In the genomic region with DNA sequence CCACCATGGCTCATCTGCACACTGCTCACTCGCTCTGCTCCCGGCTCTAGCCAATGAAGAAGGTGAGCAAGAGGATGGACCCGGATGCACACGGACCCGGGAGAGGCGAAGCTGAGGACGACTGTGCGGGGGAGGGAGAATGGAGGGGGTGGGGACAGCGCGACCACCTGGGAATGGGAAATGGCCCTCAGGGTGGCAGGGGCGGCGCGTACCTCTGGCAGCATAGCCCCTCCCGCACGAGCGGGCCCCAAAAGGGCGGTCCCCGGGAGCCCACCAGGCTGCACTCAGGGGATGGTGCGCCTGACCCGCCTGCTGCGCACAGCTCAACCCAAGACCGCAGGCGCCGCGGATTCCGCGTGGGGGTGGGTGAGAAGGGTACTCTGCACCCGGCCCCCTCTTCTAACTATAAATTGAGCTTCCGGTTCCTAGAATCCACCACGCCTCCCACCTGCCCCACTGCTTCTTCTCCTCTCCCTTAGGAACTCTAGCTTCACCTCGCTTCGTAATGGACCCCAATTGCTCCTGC, we compare ENCODE assay signal across 11 cellular contexts. TPM values are rescaled to one million over a fixed set of nuclear protein-coding genes. Genes with fewer than 3 reads are reported as not detected.
A peak's percentile ranks its signal among the peaks of the same experiment; 100 is the strongest.
DNase-seq lines count a peak whose midpoint lies in the region; ATAC-seq and TF ChIP-seq lines count a peak whose summit lies in the region.
"Had no signal": no experiment of that assay in that cellular context is flagged by ENCODE, and none has a peak within 500 bp of the region (broad histone marks: within the 10 kb centered on the region; RNA-seq: fewer than 3 reads in every experiment).

No MANE protein-coding gene starts in this region.

- H3K9me3 ChIP-seq in gastrocnemius medialis, result no peaks in the 10 kb centered on the region

- peaks cover 77% of the 10 kb centered on the region for H3K27me3 Mint-ChIP-seq in brain
- peaks cover 43 to 45% of the 10 kb centered on the region in 2 donors for H3K27me3 Mint-ChIP-seq in natural killer cell (ENCODE audit: low read depth in 2 of 2)
- peaks cover 90% of the 10 kb centered on the region for H3K27me3 Mint-ChIP-seq in type B pancreatic cell

- peaks cover 0 to 4% (median 2%) of the 10 kb centered on the region in 5 experiments for H3K9me3 Mint-ChIP-seq in brain
- H3K9me3 Mint-ChIP-seq in natural killer cell, result no peaks in the 10 kb centered on the region
- H3K9me3 Mint-ChIP-seq in type B pancreatic cell, result no peaks in the 10 kb centered on the region

- TF ChIP-seq CTCF in brain (conservative IDR thresholded peaks at IDR 0.05) (no peak), natural killer cell (IDR thresholded peaks at IDR 0.05) (no peak), type B pancreatic cell (conservative IDR thresholded peaks at IDR 0.05) (no peak), gastrocnemius medialis (IDR thresholded peaks at IDR 0.05 in 4 of 5, conservative IDR thresholded peaks at IDR 0.05 in 1 of 5) (no peak)

- no peak overlapping the region for H3K4me3 ChIP-seq in gastrocnemius medialis

- peak; percentile 77 for DNase-seq in activated effector memory CD4-positive, alpha-beta T cell treated with anti-CD3 and anti-CD28 coated beads, Interleukin-2, amount 50 U/mL, for 16 hours
- DNase-seq in activated effector memory CD4-positive, alpha-beta T cell treated with Interleukin-2 at 50 U/mL for 16 hours, result no peak
- DNase-seq in natural killer cell, result peak; percentile 36
- DNase-seq in type B pancreatic cell (ENCODE audit: extremely low spot score, unreplicated experiment), result no peak
- no peak for DNase-seq in gastrocnemius medialis

- in situ Hi-C loops in gastrocnemius medialis (cut with MboI; ENCODE audit: low sequenced_read_pairs in 4 of 4), result loop anchor here in 1 of 4 donors (25.0 kb wide), 1 partner anchor 263 kb away; no protein-coding TSS in a partner anchor

- ATAC-seq in natural killer cell (peak; percentile 60 to 84 (median 82)), GM19395 (IDR thresholded peaks at IDR 0.05; ENCODE audit: unreplicated experiment) (no peak), gastrocnemius medialis (no peak), GM21529 (IDR thresholded peaks at IDR 0.05; ENCODE audit: unreplicated experiment) (no peak)

- H3K4me3 Mint-ChIP-seq in brain, result peak overlapping the region; percentile 65 to 82 (median 74)
- peak overlapping the region; percentile 66 for H3K4me3 Mint-ChIP-seq in natural killer cell
- peak overlapping the region; percentile 76 for H3K4me3 Mint-ChIP-seq in type B pancreatic cell

- no peak overlapping the region for H3K27ac Mint-ChIP-seq in brain
- H3K27ac Mint-ChIP-seq in natural killer cell, result no peak overlapping the region
- no peak overlapping the region for H3K27ac Mint-ChIP-seq in type B pancreatic cell

- no peaks in the 10 kb centered on the region for H3K36me3 ChIP-seq in gastrocnemius medialis

- H3K36me3 Mint-ChIP-seq in brain, result no peaks in the 10 kb centered on the region
- H3K36me3 Mint-ChIP-seq in natural killer cell, result no peaks in the 10 kb centered on the region
- no peaks in the 10 kb centered on the region for H3K36me3 Mint-ChIP-seq in type B pancreatic cell

- peaks cover 17% of the 10 kb centered on the region for H3K4me1 Mint-ChIP-seq in brain
- H3K4me1 Mint-ChIP-seq in natural killer cell, result peaks cover 4 to 12% of the 10 kb centered on the region in 2 donors
- peaks cover 3% of the 10 kb centered on the region for H3K4me1 Mint-ChIP-seq in type B pancreatic cell (ENCODE audit: unreplicated experiment)

- peaks cover 3 to 16% (median 7%) of the 10 kb centered on the region in 3 donors for H3K27me3 ChIP-seq in gastrocnemius medialis

- H3K4me1 ChIP-seq in gastrocnemius medialis, result peaks cover 16 to 23% of the 10 kb centered on the region in 2 donors

- no peak for TF ChIP-seq POLR2A in gastrocnemius medialis (IDR thresholded peaks at IDR 0.05)

- H3K27ac ChIP-seq in gastrocnemius medialis, result no peak overlapping the region

- intact Hi-C loops in natural killer cell (cut with micrococcal nuclease) (no loop called here), gastrocnemius medialis (cut with DNase I; ENCODE audit: low total_unique reads) (no loop called here)

RNA-seq across cellular contexts. Expression of gene MT1H, which starts 6.1 kb away (rescaled TPM):
- polyA plus RNA-seq in brain (ENCODE audit: insufficient read depth, low read depth, low replicate concordance), result 6.6 TPM
- total RNA-seq in natural killer cell (not detected), type B pancreatic cell (ENCODE audit: low replicate concordance) (2.2 and 2.4 TPM in 2 replicates), gastrocnemius medialis (not detected)
- total RNA-seq: M059J, temporal lobe had no signal
- polyA plus RNA-seq: AG04450 had no signal

RNA-seq across cellular contexts. Expression of gene MT1X, which starts 6.5 kb away (rescaled TPM):
- 108 TPM for polyA plus RNA-seq in brain (ENCODE audit: insufficient read depth, low read depth, low replicate concordance)
- total RNA-seq in natural killer cell (10 to 100 TPM; 17.6 to 23.1 (median 20.0) TPM), type B pancreatic cell (ENCODE audit: low replicate concordance) (39.3 and 53.1 TPM in 2 replicates), gastrocnemius medialis (over 10,000 TPM in 1 of 4 donors, 1,000 to 10,000 TPM in 3; 3,871 to 10,589 (median 6,239) TPM)

RNA-seq across cellular contexts. Expression of gene MT1G, which starts 7.9 kb away (rescaled TPM):
- polyA plus RNA-seq in brain (ENCODE audit: insufficient read depth, low read depth, low replicate concordance), result 101 TPM
- total RNA-seq in natural killer cell, result 1 to 10 TPM in 1 of 3 donors, under 1 TPM in 1, not detected in 1; 0.80 to 1.5 TPM
- total RNA-seq in type B pancreatic cell (ENCODE audit: low replicate concordance), result 2.8 and 4.8 TPM in 2 replicates
- total RNA-seq in gastrocnemius medialis, result 1 to 10 TPM in 2 of 4 donors, not detected in 2; 3.5 to 4.6 TPM
- polyA plus RNA-seq: AG04450 had no signal

RNA-seq across cellular contexts. Expression of gene MT1F, which starts 18.0 kb away (rescaled TPM):
- polyA plus RNA-seq in brain (ENCODE audit: insufficient read depth, low read depth, low replicate concordance), result 167 TPM
- total RNA-seq in natural killer cell (1 to 10 TPM; 3.8 to 8.0 (median 5.4) TPM), type B pancreatic cell (ENCODE audit: low replicate concordance) (5.9 and 6.5 TPM in 2 replicates), gastrocnemius medialis (1 to 10 TPM in 1 of 4 donors, not detected in 3; 3.2 TPM)

RNA-seq across cellular contexts. Expression of gene MT1B, which starts 24.1 kb away (rescaled TPM):
- not detected for polyA plus RNA-seq in brain (ENCODE audit: insufficient read depth, low read depth, low replicate concordance)
- total RNA-seq in natural killer cell (not detected), type B pancreatic cell (ENCODE audit: low replicate concordance) (not detected in 2 replicates), gastrocnemius medialis (not detected)
- total RNA-seq: M059J, temporal lobe had no signal
- polyA plus RNA-seq: AG04450 had no signal

Comparison
In these comparisons a context has a peak if more than half of its experiments do, and no peak if none do; other contexts are left out.
1. DNase-seq: peak in activated effector memory CD4-positive, alpha-beta T cell treated with anti-CD3 and anti-CD28 coated beads, Interleukin-2, amount 50 U/mL, for 16 hours (single experiment) and natural killer cell (single experiment); none in activated effector memory CD4-positive, alpha-beta T cell treated with Interleukin-2 at 50 U/mL for 16 hours (single experiment), type B pancreatic cell (single experiment) and gastrocnemius medialis (0 of 2).
2. ATAC-seq: peak in natural killer cell (3 of 3); none in GM19395 (single experiment), gastrocnemius medialis (0 of 2) and GM21529 (single experiment).
3. RNA of gene MT1X, which starts 6.5 kb away (total RNA-seq): 3,871 to 10,589 TPM in gastrocnemius medialis; 39.3 to 53.1 TPM in type B pancreatic cell and 17.6 to 23.1 TPM in natural killer cell; every median in the first group is over 10 times any median in the second.
4. Peak in every context shown above with its lines, with median percentiles within 50 percentile points of each other: H3K4me3 Mint-ChIP-seq.